In genomic region chr3:183636221-183637105, GRCh38 we compare ENCODE assay signal across 1 cellular context.
TF ChIP-seq lines count a peak whose summit lies in the region.

No MANE protein-coding gene starts in this region.

TF ChIP-seq in GM12878, 131 proteins besides CTCF, POLR2A, EP300 and RAD21 (continued from another document):
- TF ChIP-seq YBX1 (IDR thresholded peaks at IDR 0.05), result no peak
- peak; percentile 85; the same call in 1 of the 2 replicates for TF ChIP-seq ASH2L (IDR thresholded peaks at IDR 0.05; ENCODE audit: borderline replicate concordance, low read depth)
